Comparison of ENCODE assay signal across 10 cellular contexts in genomic region chr15:77527164-77527778, GRCh38.
DNase-seq lines count a peak whose midpoint lies in the region; ATAC-seq and TF ChIP-seq lines count a peak whose summit lies in the region.
"Had no signal": no experiment of that assay in that cellular context is flagged by ENCODE, and none has a peak within 500 bp of the region (broad histone marks: within the 10 kb centered on the region; RNA-seq: fewer than 3 reads in every experiment).

No MANE protein-coding gene starts in this region.

- WGBS in lower leg skin, 2 donors = 53 to 55% methylated on average over 11 to 14 of the region's 15 CpGs

- DNase-seq in GM13977 (ENCODE audit: low spot score) = peak; percentile 11
- DNase-seq in NCI-H69 (lab: John Stamatoyannopoulos, UW) = peak; percentile 38
- peak; percentile 37 for DNase-seq in fibroblast of the aortic adventitia (ENCODE audit: low read depth)
- DNase-seq in retina = peak; percentile 74
- DNase-seq in lower leg skin (ENCODE audit: low spot score in 2 of 2) = no peak
- no peak for DNase-seq in SIG-M5 treated with dmso at 0.1 percent for 504 hours (lab: John Stamatoyannopoulos, UW; ENCODE audit: unreplicated experiment)
- no peak for DNase-seq in dermis blood vessel endothelial cell
- DNase-seq: NK-92 treated with Interleukin-12 subunit alpha and Interleukin-12 subunit beta, amount 100 ng/mL, for 24 hours had no signal

- intact Hi-C loops in lower leg skin (cut with DNase I; ENCODE audit: low total_unique reads) = no loop called here

- no peak for ATAC-seq in GM21447 (IDR thresholded peaks at IDR 0.05; ENCODE audit: unreplicated experiment)

- TF ChIP-seq CTCF in GM13977 (IDR thresholded peaks at IDR 0.05; ENCODE audit: extremely low read depth, insufficient read depth, missing control alignments) (no peak), fibroblast of the aortic adventitia (IDR thresholded peaks at IDR 0.05; ENCODE audit: insufficient read depth, low read length) (no peak), lower leg skin (IDR thresholded peaks at IDR 0.05) (no peak)

- no peak overlapping the region for H3K4me3 ChIP-seq in fibroblast of the aortic adventitia (ENCODE audit: low read depth, low read length)
- no peak overlapping the region for H3K4me3 ChIP-seq in lower leg skin (ENCODE audit: low read depth, poor library complexity, severe bottlenecking)
- H3K4me3 ChIP-seq: skin epidermis had no signal

- in situ Hi-C loops in GM13977 (cut with MboI; ENCODE audit: low pct_unique_long_range_greater_than_20kb, low sequenced_read_pairs, unreplicated experiment) = no loop called here

- TF ChIP-seq POLR2A in lower leg skin (IDR thresholded peaks at IDR 0.05) = no peak

Comparison
In these comparisons a context has a peak if more than half of its experiments do, and no peak if none do; other contexts are left out.
1. DNase-seq: peak in GM13977 (single experiment), NCI-H69 (single experiment), fibroblast of the aortic adventitia (single experiment) and retina (single experiment); none in lower leg skin (0 of 2), SIG-M5 treated with dmso at 0.1 percent for 504 hours (single experiment) and dermis blood vessel endothelial cell (single experiment).